ENCODE assay signal across 1 cellular context in the genomic region with DNA sequence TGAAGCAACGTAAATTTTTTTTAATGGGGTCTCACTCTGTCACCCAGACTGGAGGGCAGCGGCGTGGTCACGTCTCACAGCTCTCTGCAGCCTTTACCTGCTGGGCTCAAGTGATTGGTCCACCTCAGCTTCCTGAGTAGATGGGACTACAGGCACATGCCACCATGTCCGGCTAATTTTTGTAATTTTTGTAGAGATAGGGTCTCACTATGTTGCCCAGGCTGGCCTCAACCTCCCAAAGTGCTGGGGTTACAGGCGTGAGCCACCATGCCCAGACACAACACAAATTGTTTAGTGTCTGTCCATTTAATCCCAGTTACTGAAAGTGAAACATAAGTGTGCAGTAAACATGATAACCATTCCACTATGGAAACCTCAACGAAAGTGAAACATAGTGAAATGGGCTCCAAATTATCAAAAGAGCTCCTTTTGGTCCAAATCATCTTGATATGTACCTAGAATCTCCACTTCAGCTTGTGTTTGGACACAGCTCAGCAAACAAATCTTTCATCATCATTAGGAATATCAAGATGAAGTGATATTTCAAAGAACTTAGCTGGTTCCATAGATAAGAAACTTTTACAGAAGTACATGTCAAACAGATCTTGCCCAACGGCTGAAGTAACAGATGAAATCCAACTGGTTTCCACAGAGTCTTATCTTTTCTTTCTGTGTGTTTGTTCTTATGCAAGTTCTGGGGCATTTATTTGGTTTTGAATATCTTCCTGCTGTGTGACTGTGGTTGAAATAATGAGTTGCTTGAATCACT.
TF ChIP-seq lines count a peak whose summit lies in the region.

No MANE protein-coding gene starts in this region.

TF ChIP-seq in HEK293T, 16 proteins besides CTCF, POLR2A, EP300 and RAD21:
- TF ChIP-seq FOXM1 (IDR thresholded peaks at IDR 0.05; ENCODE audit: borderline replicate concordance) (no peak), L3MBTL2 (conservative IDR thresholded peaks at IDR 0.05) (no peak), ZNF384 (IDR thresholded peaks at IDR 0.05) (no peak), ARNT (IDR thresholded peaks at IDR 0.05) (no peak), LEF1 (IDR thresholded peaks at IDR 0.05; ENCODE audit: borderline replicate concordance) (no peak), TARDBP (IDR thresholded peaks at IDR 0.05) (no peak), FOXK2 (IDR thresholded peaks at IDR 0.05) (no peak), SP1 (IDR thresholded peaks at IDR 0.05) (no peak), BHLHE40 (IDR thresholded peaks at IDR 0.05; ENCODE audit: borderline replicate concordance) (no peak), SUZ12 (IDR thresholded peaks at IDR 0.05) (no peak), ELF4 (IDR thresholded peaks at IDR 0.05) (no peak), FOXA1 (IDR thresholded peaks at IDR 0.05) (no peak), CTBP1 (IDR thresholded peaks at IDR 0.05; ENCODE audit: borderline replicate concordance) (no peak), NFRKB (IDR thresholded peaks at IDR 0.05) (no peak), HDGF (IDR thresholded peaks at IDR 0.05; ENCODE audit: borderline replicate concordance) (no peak)
- TF ChIP-seq, protein P1, sequence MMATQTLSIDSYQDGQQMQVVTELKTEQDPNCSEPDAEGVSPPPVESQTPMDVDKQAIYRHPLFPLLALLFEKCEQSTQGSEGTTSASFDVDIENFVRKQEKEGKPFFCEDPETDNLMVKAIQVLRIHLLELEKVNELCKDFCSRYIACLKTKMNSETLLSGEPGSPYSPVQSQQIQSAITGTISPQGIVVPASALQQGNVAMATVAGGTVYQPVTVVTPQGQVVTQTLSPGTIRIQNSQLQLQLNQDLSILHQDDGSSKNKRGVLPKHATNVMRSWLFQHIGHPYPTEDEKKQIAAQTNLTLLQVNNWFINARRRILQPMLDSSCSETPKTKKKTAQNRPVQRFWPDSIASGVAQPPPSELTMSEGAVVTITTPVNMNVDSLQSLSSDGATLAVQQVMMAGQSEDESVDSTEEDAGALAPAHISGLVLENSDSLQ (IDR thresholded peaks at IDR 0.05) = no peak
